In genomic region chr16:47990676-47991075, GRCh38 we compare ENCODE assay signal across 1 cellular context.
TF ChIP-seq lines count a peak whose summit lies in the region.

No MANE protein-coding gene starts in this region.

TF ChIP-seq in GM23338, 12 proteins besides CTCF, POLR2A, EP300 and RAD21 (continued from another document):
- no peak for TF ChIP-seq ZNF462 (CRISPR knock-in tag; IDR thresholded peaks at IDR 0.05)
TF ChIP-seq in GM23338: peak in this region for 0.
